In genomic region chr2:188511346-188511745, GRCh38 we compare ENCODE assay signal across 14 cellular contexts.
"Had no signal": no experiment of that assay in that cellular context is flagged by ENCODE, and none has a peak within 500 bp of the region (broad histone marks: within the 10 kb centered on the region; RNA-seq: fewer than 3 reads in every experiment).

No MANE protein-coding gene starts in this region.

- H3K9me3 ChIP-seq: esophagus muscularis mucosa, lower lobe of right lung, tibial artery, uterus had no signal

- H3K4me1 Mint-ChIP-seq: activated CD4-positive, alpha-beta T cell treated with anti-CD3 and anti-CD28 coated beads for 36 hours; naive thymus-derived CD8-positive, alpha-beta T cell; stimulated activated memory B cell treated with anti-CD40 and anti-IgM and Interleukin-4, amounts not matched to agents 10 μg/mL and 1 μg/mL and 100 μg/mL, for 72 hours had no signal

- H3K9me3 Mint-ChIP-seq: activated T-helper 1 cell treated with anti-CD3 and anti-CD28 coated beads, Interleukin-12 subunit alpha, Interleukin-12 subunit beta, Interleukin-2, Interleukin-4 antibody, amounts not matched to agents 30 ng/mL and 10 ng/mL and 1 ng/mL, durations not matched to agents 14 hours and 24 hours and 36 hours; naive thymus-derived CD8-positive, alpha-beta T cell; stimulated activated memory B cell treated with anti-CD40 and anti-IgM and Interleukin-4, amounts not matched to agents 10 μg/mL and 1 μg/mL and 100 μg/mL, for 72 hours had no signal

- DNase-seq: activated CD4-positive, alpha-beta T cell treated with anti-CD3 and anti-CD28 coated beads for 36 hours; activated CD8-positive, alpha-beta T cell treated with anti-CD3 and anti-CD28 coated beads, Interleukin-2, amount 10 ng/mL, durations not matched to agents 7 days and 5 days; activated naive CD4-positive, alpha-beta T cell treated with Interleukin-2 at 50 U/mL for 16 hours; head of caudate nucleus; left cardiac atrium; lower lobe of right lung; naive thymus-derived CD8-positive, alpha-beta T cell; nucleus accumbens; right cardiac atrium; tibial artery; uterus had no signal

- H3K4me1 ChIP-seq: lower lobe of right lung had no signal

- ATAC-seq: activated CD4-positive, alpha-beta T cell treated with anti-CD3 and anti-CD28 coated beads for 36 hours; activated CD8-positive, alpha-beta T cell treated with anti-CD3 and anti-CD28 coated beads, Interleukin-2, amount 10 ng/mL, durations not matched to agents 7 days and 5 days; left cardiac atrium; naive thymus-derived CD8-positive, alpha-beta T cell; right cardiac atrium; stimulated activated memory B cell treated with anti-CD40 and anti-IgM and Interleukin-4, amounts not matched to agents 10 μg/mL and 1 μg/mL and 100 μg/mL, for 72 hours had no signal

- H3K4me3 ChIP-seq: esophagus muscularis mucosa, lower lobe of right lung, tibial artery, uterus had no signal

- H3K36me3 Mint-ChIP-seq: naive thymus-derived CD8-positive, alpha-beta T cell; stimulated activated memory B cell treated with anti-CD40 and anti-IgM and Interleukin-4, amounts not matched to agents 10 μg/mL and 1 μg/mL and 100 μg/mL, for 72 hours had no signal

- H3K27me3 Mint-ChIP-seq: activated CD4-positive, alpha-beta T cell treated with anti-CD3 and anti-CD28 coated beads for 36 hours; stimulated activated memory B cell treated with anti-CD40 and anti-IgM and Interleukin-4, amounts not matched to agents 10 μg/mL and 1 μg/mL and 100 μg/mL, for 72 hours had no signal

- H3K27ac ChIP-seq: esophagus muscularis mucosa, lower lobe of right lung, tibial artery had no signal

- H3K27me3 ChIP-seq: esophagus muscularis mucosa, tibial artery, uterus had no signal

- H3K4me3 Mint-ChIP-seq: activated CD4-positive, alpha-beta T cell treated with anti-CD3 and anti-CD28 coated beads for 36 hours; activated CD8-positive, alpha-beta T cell treated with anti-CD3 and anti-CD28 coated beads, Interleukin-2, amount 10 ng/mL, durations not matched to agents 7 days and 5 days; activated T-helper 1 cell treated with anti-CD3 and anti-CD28 coated beads, Interleukin-12 subunit alpha, Interleukin-12 subunit beta, Interleukin-2, Interleukin-4 antibody, amounts not matched to agents 30 ng/mL and 10 ng/mL and 1 ng/mL, durations not matched to agents 14 hours and 24 hours and 36 hours; naive thymus-derived CD8-positive, alpha-beta T cell; stimulated activated memory B cell treated with anti-CD40 and anti-IgM and Interleukin-4, amounts not matched to agents 10 μg/mL and 1 μg/mL and 100 μg/mL, for 72 hours had no signal

- H3K27ac Mint-ChIP-seq: activated CD4-positive, alpha-beta T cell treated with anti-CD3 and anti-CD28 coated beads for 36 hours; activated CD8-positive, alpha-beta T cell treated with anti-CD3 and anti-CD28 coated beads, Interleukin-2, amount 10 ng/mL, durations not matched to agents 7 days and 5 days; activated T-helper 1 cell treated with anti-CD3 and anti-CD28 coated beads, Interleukin-12 subunit alpha, Interleukin-12 subunit beta, Interleukin-2, Interleukin-4 antibody, amounts not matched to agents 30 ng/mL and 10 ng/mL and 1 ng/mL, durations not matched to agents 14 hours and 24 hours and 36 hours; naive thymus-derived CD8-positive, alpha-beta T cell; stimulated activated memory B cell treated with anti-CD40 and anti-IgM and Interleukin-4, amounts not matched to agents 10 μg/mL and 1 μg/mL and 100 μg/mL, for 72 hours had no signal

- H3K36me3 ChIP-seq: esophagus muscularis mucosa, lower lobe of right lung, tibial artery, uterus had no signal
